In genomic region chr9:71929223-71929622, GRCh38 we compare ENCODE assay signal across 1 cellular context.
TF ChIP-seq lines count a peak whose summit lies in the region.

No MANE protein-coding gene starts in this region.

TF ChIP-seq in IMR-90, 13 proteins besides CTCF, POLR2A, EP300 and RAD21 (continued from another document):
- no peak for TF ChIP-seq USF2 (IDR thresholded peaks at IDR 0.05; ENCODE audit: low read depth, low read length)
TF ChIP-seq in IMR-90: peak in this region for 2.
